Comparison of ENCODE assay signal across 24 cellular contexts in the genomic region with DNA sequence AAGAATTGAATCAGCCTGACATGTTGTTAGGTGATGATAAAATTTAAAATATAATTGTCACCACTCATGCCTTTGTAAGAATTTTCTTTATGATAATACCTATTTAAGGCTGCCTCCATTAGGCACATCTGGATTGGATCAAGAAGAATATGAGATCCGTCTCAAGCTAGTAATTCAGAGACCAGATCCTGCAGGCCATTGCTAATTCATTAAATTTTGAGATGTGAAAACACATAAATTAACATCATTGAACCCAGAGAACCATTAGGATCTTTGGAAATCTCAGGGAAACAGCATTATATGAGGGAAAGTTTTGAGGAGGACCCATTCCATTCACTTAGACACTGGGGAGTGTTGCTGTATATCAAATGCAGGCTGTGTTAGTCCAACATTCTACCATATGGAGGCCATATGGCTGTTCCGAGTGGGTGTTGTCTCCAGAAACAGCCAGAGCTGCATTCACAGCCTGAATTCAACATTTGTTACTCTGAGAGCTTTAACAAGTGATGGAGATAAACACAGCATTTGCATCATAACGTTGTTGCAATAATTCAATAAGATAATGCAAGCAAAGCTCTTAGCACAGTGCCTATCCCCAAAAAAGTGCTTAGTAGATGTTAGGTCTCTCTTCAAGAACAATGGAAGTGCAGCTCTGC.
"Had no signal": no experiment of that assay in that cellular context is flagged by ENCODE, and none has a peak within 500 bp of the region (broad histone marks: within the 10 kb centered on the region; RNA-seq: fewer than 3 reads in every experiment).

No MANE protein-coding gene starts in this region.

- H3K4me1 Mint-ChIP-seq: activated naive CD4-positive, alpha-beta T cell treated with anti-CD3 and anti-CD28 coated beads, Interleukin-2, amount 10 ng/mL, durations not matched to agents 7 days and 5 days; central memory CD8-positive, alpha-beta T cell had no signal

- ATAC-seq: activated CD4-positive, CD25-positive, alpha-beta regulatory T cell treated with anti-CD3 and anti-CD28 coated beads, Interleukin-2, amount 50 U/mL, for 24 hours; foreskin keratinocyte; lower lobe of right lung; natural killer cell treated with Interleukin-12 subunit alpha and Interleukin-12 subunit beta and Interleukin-15 and Interleukin-18, amount 100 ng/mL, for 72 hours; right cardiac atrium had no signal

- H3K36me3 Mint-ChIP-seq: activated naive CD4-positive, alpha-beta T cell treated with anti-CD3 and anti-CD28 coated beads, Interleukin-2, amount 10 ng/mL, durations not matched to agents 7 days and 5 days; natural killer cell treated with Interleukin-12 subunit alpha and Interleukin-12 subunit beta and Interleukin-15 and Interleukin-18, amount 100 ng/mL, for 72 hours; type B pancreatic cell had no signal

- H3K4me1 ChIP-seq: colonic mucosa, foreskin keratinocyte, lower lobe of right lung, stomach, testis had no signal

- H3K27me3 ChIP-seq: brain microvascular endothelial cell, colonic mucosa, stomach, testis had no signal

- H3K36me3 ChIP-seq: brain microvascular endothelial cell, colonic mucosa, lower lobe of right lung, stomach had no signal

- H3K4me3 Mint-ChIP-seq: activated naive CD4-positive, alpha-beta T cell treated with anti-CD3 and anti-CD28 coated beads, Interleukin-2, amount 10 ng/mL, durations not matched to agents 7 days and 5 days; central memory CD8-positive, alpha-beta T cell; endodermal cell; natural killer cell treated with Interleukin-12 subunit alpha and Interleukin-12 subunit beta and Interleukin-15 and Interleukin-18, amount 100 ng/mL, for 72 hours; type B pancreatic cell had no signal

- H3K27me3 Mint-ChIP-seq: activated naive CD4-positive, alpha-beta T cell treated with anti-CD3 and anti-CD28 coated beads, Interleukin-2, amount 10 ng/mL, durations not matched to agents 7 days and 5 days; central memory CD8-positive, alpha-beta T cell; type B pancreatic cell had no signal

- H3K27ac Mint-ChIP-seq: activated naive CD4-positive, alpha-beta T cell treated with anti-CD3 and anti-CD28 coated beads, Interleukin-2, amount 10 ng/mL, durations not matched to agents 7 days and 5 days; endodermal cell; natural killer cell treated with Interleukin-12 subunit alpha and Interleukin-12 subunit beta and Interleukin-15 and Interleukin-18, amount 100 ng/mL, for 72 hours; type B pancreatic cell had no signal

- DNase-seq: activated CD4-positive, alpha-beta T cell treated with anti-CD3 and anti-CD28 coated beads, Interleukin-2, amount 50 U/mL, for 1 hour; activated CD8-positive, alpha-beta memory T cell treated with anti-CD3 and anti-CD28 coated beads for 24 hours; activated CD8-positive, alpha-beta memory T cell treated with anti-CD3 and anti-CD28 coated beads, Interleukin-2, amount 50 U/mL, for 48 hours; activated effector memory CD4-positive, alpha-beta T cell treated with Interleukin-2 at 50 U/mL for 16 hours; activated naive CD4-positive, alpha-beta T cell treated with anti-CD3 and anti-CD28 coated beads, Interleukin-2, amount 10 ng/mL, durations not matched to agents 7 days and 5 days; activated T-cell treated with anti-CD3 and anti-CD28 coated beads, Interleukin-2, amount 50 U/mL, for 48 hours; aorta; brain microvascular endothelial cell; colonic mucosa; endodermal cell; foreskin keratinocyte; hypothalamus; lower lobe of right lung; right cardiac atrium; stimulated activated CD4-positive, alpha-beta T cell treated with anti-CD3 and anti-CD28 coated beads, Interleukin-15, amount 100 ng/mL, for 24 hours; stimulated activated CD4-positive, alpha-beta T cell treated with anti-CD3 and anti-CD28 coated beads, Interleukin-2, amount 100 ng/mL, for 48 hours; stomach; T1000; testis had no signal

- H3K4me3 ChIP-seq: colonic mucosa, lower lobe of right lung, skin epidermis, stomach, testis had no signal

- H3K27ac ChIP-seq: brain microvascular endothelial cell, colonic mucosa, foreskin keratinocyte, lower lobe of right lung, skin epidermis, stomach, testis had no signal

- H3K9me3 Mint-ChIP-seq: activated naive CD4-positive, alpha-beta T cell treated with anti-CD3 and anti-CD28 coated beads, Interleukin-2, amount 10 ng/mL, durations not matched to agents 7 days and 5 days; central memory CD8-positive, alpha-beta T cell; endodermal cell; natural killer cell treated with Interleukin-12 subunit alpha and Interleukin-12 subunit beta and Interleukin-15 and Interleukin-18, amount 100 ng/mL, for 72 hours had no signal

- H3K9me3 ChIP-seq: colonic mucosa, lower lobe of right lung, stomach, testis had no signal
